18 cellular contexts compared by ENCODE assay signal in genomic region chr6:37280162-37280895, GRCh38. TPM values are rescaled to one million over a fixed set of nuclear protein-coding genes. Genes with fewer than 3 reads are reported as not detected.
DNase-seq lines count a peak whose midpoint lies in the region; ATAC-seq and TF ChIP-seq lines count a peak whose summit lies in the region.
"Had no signal": no experiment of that assay in that cellular context is flagged by ENCODE, and none has a peak within 500 bp of the region (broad histone marks: within the 10 kb centered on the region; RNA-seq: fewer than 3 reads in every experiment).

No MANE protein-coding gene starts in this region.

- H3K9me3 ChIP-seq in left lung (no peaks in the 10 kb centered on the region), T-helper 17 cell (ENCODE audit: control insufficient read depth, low read length, poor library complexity, severe bottlenecking) (no peaks in the 10 kb centered on the region)
- H3K9me3 ChIP-seq: Caco-2, sigmoid colon, SJCRH30, testis had no signal

- H3K4me3 ChIP-seq in HL-60 (replicated peaks; ENCODE audit: insufficient read depth, low read length): no peak overlapping the region
- no peak overlapping the region for H3K4me3 ChIP-seq in left lung
- H3K4me3 ChIP-seq: sigmoid colon, SJCRH30, testis had no signal

- peaks cover 0 to 42% of the 10 kb centered on the region in 2 donors for H3K4me1 ChIP-seq in left lung
- H3K4me1 ChIP-seq: Caco-2, SJCRH30 had no signal

- peak overlapping the region; percentile 70 for H3K27ac Mint-ChIP-seq in activated CD4-positive, alpha-beta T cell treated with anti-CD3 and anti-CD28 coated beads, Interleukin-2, amount 10 ng/mL, durations not matched to agents 7 days and 5 days
- H3K27ac Mint-ChIP-seq in WTC11 (peak overlapping the region; percentile 25; the same call in 1 of the 2 replicates), osteocyte (ENCODE audit: unreplicated experiment) (peak overlapping the region; percentile 5), T-helper 17 cell (no peak overlapping the region)
- H3K27ac Mint-ChIP-seq: activated naive CD4-positive, alpha-beta T cell treated with anti-CD3 and anti-CD28 coated beads for 36 hours had no signal

- H3K36me3 Mint-ChIP-seq in activated CD4-positive, alpha-beta T cell treated with anti-CD3 and anti-CD28 coated beads, Interleukin-2, amount 10 ng/mL, durations not matched to agents 7 days and 5 days (ENCODE audit: low read depth): peaks cover 54% of the 10 kb centered on the region
- peaks cover 39% of the 10 kb centered on the region for H3K36me3 Mint-ChIP-seq in WTC11
- H3K36me3 Mint-ChIP-seq in osteocyte (ENCODE audit: unreplicated experiment): peaks cover 28% of the 10 kb centered on the region
- H3K36me3 Mint-ChIP-seq in T-helper 17 cell (ENCODE audit: low read depth): peaks cover 5% of the 10 kb centered on the region

- ATAC-seq in WTC11: no peak
- no peak for ATAC-seq in left lung
- ATAC-seq in T-helper 17 cell: no peak

- H3K27me3 Mint-ChIP-seq in activated CD4-positive, alpha-beta T cell treated with anti-CD3 and anti-CD28 coated beads, Interleukin-2, amount 10 ng/mL, durations not matched to agents 7 days and 5 days: no peaks in the 10 kb centered on the region
- H3K27me3 Mint-ChIP-seq in WTC11 (ENCODE audit: low read depth) (no peaks in the 10 kb centered on the region), osteocyte (ENCODE audit: unreplicated experiment) (no peaks in the 10 kb centered on the region), T-helper 17 cell (no peaks in the 10 kb centered on the region)

- DNase-seq in activated CD4-positive, alpha-beta T cell treated with anti-CD3 and anti-CD28 coated beads, Interleukin-2, amount 10 ng/mL, durations not matched to agents 7 days and 5 days: no peak
- no peak for DNase-seq in activated CD4-positive, alpha-beta T cell treated with anti-CD3 and anti-CD28 coated beads for 48 hours
- DNase-seq in HL-60 (ENCODE audit: low read depth in 1 of 2, low spot score in 1 of 2) (peak; percentile 52), WTC11 (ENCODE audit: low spot score) (no peak), osteocyte (ENCODE audit: extremely low spot score, unreplicated experiment) (no peak), left lung (no peak), foreskin melanocyte (no peak), T-helper 17 cell (no peak)
- DNase-seq: activated naive CD4-positive, alpha-beta T cell treated with anti-CD3 and anti-CD28 coated beads for 36 hours; brain microvascular endothelial cell; Caco-2; effector CD4-positive, alpha-beta T cell; NCI-H2081 treated with DMSO at 0.1 percent for 48 hours; sigmoid colon; SJCRH30; stimulated activated CD4-positive, alpha-beta T cell treated with anti-CD3 and anti-CD28 coated beads, Interleukin-2, amount 100 ng/mL, for 48 hours; stimulated activated CD8-positive, alpha-beta memory T cell treated with anti-CD3 and anti-CD28 coated beads, Interleukin-4, amount 100 ng/mL, for 48 hours; testis had no signal

- POLR2A ChIA-PET in activated CD4-positive, alpha-beta T cell treated with anti-CD3 and anti-CD28 coated beads, Interleukin-2, amount 10 ng/mL, durations not matched to agents 7 days and 5 days (lab: Charles Lee): no interaction called here
- POLR2A ChIA-PET in WTC11 (lab: Charles Lee): no interaction called here

- no peak overlapping the region for H3K4me3 Mint-ChIP-seq in activated CD4-positive, alpha-beta T cell treated with anti-CD3 and anti-CD28 coated beads, Interleukin-2, amount 10 ng/mL, durations not matched to agents 7 days and 5 days
- no peak overlapping the region for H3K4me3 Mint-ChIP-seq in WTC11
- no peak overlapping the region for H3K4me3 Mint-ChIP-seq in osteocyte (ENCODE audit: unreplicated experiment)
- no peak overlapping the region for H3K4me3 Mint-ChIP-seq in T-helper 17 cell
- H3K4me3 Mint-ChIP-seq: activated naive CD4-positive, alpha-beta T cell treated with anti-CD3 and anti-CD28 coated beads for 36 hours had no signal

- peaks cover 0 to 48% of the 10 kb centered on the region in 2 donors for H3K36me3 ChIP-seq in left lung

- H3K27ac ChIP-seq in HL-60 (replicated peaks) (peak overlapping the region; percentile 75), left lung (peak overlapping the region in 1 of 2 donors; percentile 59)
- H3K27ac ChIP-seq: brain microvascular endothelial cell, SJCRH30, testis had no signal

- CTCF ChIA-PET in activated CD4-positive, alpha-beta T cell treated with anti-CD3 and anti-CD28 coated beads, Interleukin-2, amount 10 ng/mL, durations not matched to agents 7 days and 5 days (lab: Charles Lee): interaction anchor here (0.8 to 2.0 kb wide), 4 partner anchors 8 to 27 kb away, joined by 3 to 4 read pairs (median 4); no protein-coding TSS in a partner anchor
- CTCF ChIA-PET in WTC11 (lab: Charles Lee): no interaction called here

- peaks cover 72% of the 10 kb centered on the region for H3K4me1 Mint-ChIP-seq in activated CD4-positive, alpha-beta T cell treated with anti-CD3 and anti-CD28 coated beads, Interleukin-2, amount 10 ng/mL, durations not matched to agents 7 days and 5 days
- 0 out of 2 replicates have a peak, but pooled peaks cover 5% of the 10 kb centered on the region for H3K4me1 Mint-ChIP-seq in WTC11
- H3K4me1 Mint-ChIP-seq in osteocyte (ENCODE audit: unreplicated experiment): peaks cover 32% of the 10 kb centered on the region
- peaks cover 22% of the 10 kb centered on the region for H3K4me1 Mint-ChIP-seq in T-helper 17 cell

- intact Hi-C loops in left lung (cut with DNase I): no loop called here

- H3K27me3 ChIP-seq in HL-60 (ENCODE audit: insufficient read depth, poor library complexity, severe bottlenecking) (no peaks in the 10 kb centered on the region), left lung (no peaks in the 10 kb centered on the region)
- H3K27me3 ChIP-seq: brain microvascular endothelial cell, sigmoid colon, SJCRH30, testis had no signal

- TF ChIP-seq CTCF in HL-60 (IDR thresholded peaks at IDR 0.05; ENCODE audit: insufficient read depth, low read length) (no peak), WTC11 (IDR thresholded peaks at IDR 0.05) (no peak), osteocyte (IDR thresholded peaks at IDR 0.05) (no peak), left lung (IDR thresholded peaks at IDR 0.05) (no peak)

- no peaks in the 10 kb centered on the region for H3K9me3 Mint-ChIP-seq in activated CD4-positive, alpha-beta T cell treated with anti-CD3 and anti-CD28 coated beads, Interleukin-2, amount 10 ng/mL, durations not matched to agents 7 days and 5 days
- H3K9me3 Mint-ChIP-seq in WTC11 (no peaks in the 10 kb centered on the region), osteocyte (ENCODE audit: unreplicated experiment) (no peaks in the 10 kb centered on the region)
- H3K9me3 Mint-ChIP-seq: activated naive CD4-positive, alpha-beta T cell treated with anti-CD3 and anti-CD28 coated beads for 36 hours had no signal

TF ChIP-seq in WTC11, 78 proteins besides CTCF, POLR2A, EP300 and RAD21:
- TF ChIP-seq E2F4 (CRISPR knock-in tag; IDR thresholded peaks at IDR 0.05; ENCODE audit: borderline replicate concordance, low read depth): no peak
TF ChIP-seq in WTC11: peak in this region for 0.

RNA-seq across cellular contexts. Expression of gene TMEM217, which starts 22.4 kb away (rescaled TPM):
- 1 to 10 TPM in 1 of 2 experiments, under 1 TPM in 1; 0.92 to 1.3 TPM for total RNA-seq in activated CD4-positive, alpha-beta T cell treated with anti-CD3 and anti-CD28 coated beads, Interleukin-2, amount 10 ng/mL, durations not matched to agents 7 days and 5 days
- total RNA-seq in WTC11 (2021) (0.55 to 0.99 TPM (median 0.61 TPM) in 3 replicates), osteocyte (3.5 and 5.0 TPM in 2 replicates), left lung (1 to 10 TPM; 2.1 to 5.3 TPM), T-helper 17 cell (1 to 10 TPM in 1 of 2 donors, under 1 TPM in 1; 0.37 to 2.0 TPM)

RNA-seq across cellular contexts. Expression of gene TBC1D22B, which starts 22.8 kb away (rescaled TPM):
- 10 to 100 TPM; 15.3 to 16.6 TPM for total RNA-seq in activated CD4-positive, alpha-beta T cell treated with anti-CD3 and anti-CD28 coated beads, Interleukin-2, amount 10 ng/mL, durations not matched to agents 7 days and 5 days
- total RNA-seq in WTC11 (2021) (16.4 to 18.7 TPM (median 16.7 TPM) in 3 replicates), osteocyte (13.5 and 13.8 TPM in 2 replicates), left lung (10 to 100 TPM; 10.7 to 12.4 TPM), T-helper 17 cell (10 to 100 TPM; 11.2 to 11.9 TPM)

Comparison
In these comparisons a context has a peak if more than half of its experiments do, and no peak if none do; other contexts are left out.
1. DNase-seq: peak in HL-60 (2 of 2); none in activated CD4-positive, alpha-beta T cell treated with anti-CD3 and anti-CD28 coated beads, Interleukin-2, amount 10 ng/mL, durations not matched to agents 7 days and 5 days (single experiment), activated CD4-positive, alpha-beta T cell treated with anti-CD3 and anti-CD28 coated beads for 48 hours (single experiment), WTC11 (single experiment), osteocyte (single experiment), left lung (0 of 2), foreskin melanocyte (single experiment) and T-helper 17 cell (0 of 3).